ENCODE assay signal across 12 cellular contexts in the genomic region with DNA sequence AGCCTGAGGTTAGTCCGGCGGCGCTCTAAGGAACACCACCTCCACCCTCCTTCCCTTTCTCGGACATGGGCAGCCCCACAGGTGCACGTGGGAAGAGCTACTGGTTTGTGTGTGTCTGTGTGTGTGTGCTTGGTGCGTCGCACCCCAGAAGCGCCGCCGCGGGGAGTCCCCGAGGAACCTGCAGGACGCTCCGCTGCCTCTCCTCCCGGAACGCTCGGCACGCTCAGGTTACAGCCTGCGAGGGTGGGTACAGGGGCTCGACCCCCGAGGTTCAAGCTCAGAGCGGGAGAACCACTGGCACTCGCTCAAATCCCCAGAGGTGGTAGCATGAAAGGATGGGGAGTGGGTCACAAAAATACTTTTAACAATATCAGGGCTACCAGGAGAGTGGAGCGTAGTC. TPM values are rescaled to one million over a fixed set of nuclear protein-coding genes. Genes with fewer than 3 reads are reported as not detected.
DNase-seq lines count a peak whose midpoint lies in the region; ATAC-seq lines count a peak whose summit lies in the region.
"Had no signal": no experiment of that assay in that cellular context is flagged by ENCODE, and none has a peak within 500 bp of the region (broad histone marks: within the 10 kb centered on the region; RNA-seq: fewer than 3 reads in every experiment).

No MANE protein-coding gene starts in this region.

- DNase-seq in activated naive CD4-positive, alpha-beta T cell treated with anti-CD3 and anti-CD28 coated beads, Interleukin-2, amount 10 ng/mL, durations not matched to agents 7 days and 5 days = no peak
- DNase-seq in activated naive CD4-positive, alpha-beta T cell treated with anti-CD3 and anti-CD28 coated beads, Interleukin-2, amount 50 U/mL, for 72 hours (ENCODE audit: low spot score in 2 of 2) = no peak
- DNase-seq in NCI-H526 treated with DMSO at 0.1 percent for 48 hours (lab: John Stamatoyannopoulos, UW) (peak; percentile 11), substantia nigra (lab: John Stamatoyannopoulos, UW) (peak in 6 of 49 donors; percentile 10 to 40 (median 22))
- DNase-seq in natural killer cell treated with Interleukin-12 subunit alpha and Interleukin-12 subunit beta and Interleukin-15 and Interleukin-18, amount 100 ng/mL, for 72 hours (ENCODE audit: low spot score) = no peak
- DNase-seq: colonic mucosa, natural killer cell had no signal

- peak overlapping the region; percentile 28 for H3K27ac Mint-ChIP-seq in activated naive CD4-positive, alpha-beta T cell treated with anti-CD3 and anti-CD28 coated beads, Interleukin-2, amount 10 ng/mL, durations not matched to agents 7 days and 5 days
- no peak overlapping the region for H3K27ac Mint-ChIP-seq in activated naive CD4-positive, alpha-beta T cell treated with anti-CD3 and anti-CD28 coated beads, Interleukin-2, amount 50 U/mL, for 72 hours
- no peak overlapping the region for H3K27ac Mint-ChIP-seq in activated T-helper 17 cell treated with anti-CD3 and anti-CD28 coated beads, Interleukin-2, amount 50 U/mL, for 72 hours
- H3K27ac Mint-ChIP-seq in natural killer cell treated with Interleukin-12 subunit alpha and Interleukin-12 subunit beta and Interleukin-15 and Interleukin-18, amount 100 ng/mL, for 72 hours = no peak overlapping the region
- H3K27ac Mint-ChIP-seq: activated naive CD4-positive, alpha-beta T cell treated with anti-CD3 and anti-CD28 coated beads, Interleukin-2, amount 50 U/mL, for 24 hours; natural killer cell had no signal

- CTCF ChIA-PET in activated naive CD4-positive, alpha-beta T cell treated with anti-CD3 and anti-CD28 coated beads, Interleukin-2, amount 10 ng/mL, durations not matched to agents 7 days and 5 days (lab: Charles Lee) = no interaction called here

- no peak for ATAC-seq in activated naive CD4-positive, alpha-beta T cell treated with anti-CD3 and anti-CD28 coated beads, Interleukin-2, amount 50 U/mL, for 72 hours
- no peak for ATAC-seq in GM18520 (IDR thresholded peaks at IDR 0.05; ENCODE audit: unreplicated experiment)
- ATAC-seq in activated T-helper 17 cell treated with anti-CD3 and anti-CD28 coated beads, Interleukin-2, amount 50 U/mL, for 72 hours (replicated peaks) = no peak
- ATAC-seq in natural killer cell treated with Interleukin-12 subunit alpha and Interleukin-12 subunit beta and Interleukin-15 and Interleukin-18, amount 100 ng/mL, for 72 hours = no peak
- ATAC-seq: left lobe of liver, natural killer cell had no signal

- H3K36me3 Mint-ChIP-seq in activated naive CD4-positive, alpha-beta T cell treated with anti-CD3 and anti-CD28 coated beads, Interleukin-2, amount 10 ng/mL, durations not matched to agents 7 days and 5 days = no peaks in the 10 kb centered on the region
- peaks cover 5 to 14% of the 10 kb centered on the region in 2 donors for H3K36me3 Mint-ChIP-seq in activated naive CD4-positive, alpha-beta T cell treated with anti-CD3 and anti-CD28 coated beads, Interleukin-2, amount 50 U/mL, for 72 hours
- H3K36me3 Mint-ChIP-seq in activated T-helper 17 cell treated with anti-CD3 and anti-CD28 coated beads, Interleukin-2, amount 50 U/mL, for 72 hours (ENCODE audit: low read depth) = no peaks in the 10 kb centered on the region
- H3K36me3 Mint-ChIP-seq in natural killer cell treated with Interleukin-12 subunit alpha and Interleukin-12 subunit beta and Interleukin-15 and Interleukin-18, amount 100 ng/mL, for 72 hours = no peaks in the 10 kb centered on the region
- H3K36me3 Mint-ChIP-seq: activated naive CD4-positive, alpha-beta T cell treated with anti-CD3 and anti-CD28 coated beads, Interleukin-2, amount 50 U/mL, for 24 hours; natural killer cell had no signal

- no peaks in the 10 kb centered on the region for H3K9me3 Mint-ChIP-seq in activated naive CD4-positive, alpha-beta T cell treated with anti-CD3 and anti-CD28 coated beads, Interleukin-2, amount 10 ng/mL, durations not matched to agents 7 days and 5 days
- peaks cover 3 to 6% of the 10 kb centered on the region in 2 donors for H3K9me3 Mint-ChIP-seq in activated naive CD4-positive, alpha-beta T cell treated with anti-CD3 and anti-CD28 coated beads, Interleukin-2, amount 50 U/mL, for 72 hours
- H3K9me3 Mint-ChIP-seq in activated T-helper 17 cell treated with anti-CD3 and anti-CD28 coated beads, Interleukin-2, amount 50 U/mL, for 72 hours = peaks cover 3% of the 10 kb centered on the region
- peaks cover 7% of the 10 kb centered on the region for H3K9me3 Mint-ChIP-seq in natural killer cell treated with Interleukin-12 subunit alpha and Interleukin-12 subunit beta and Interleukin-15 and Interleukin-18, amount 100 ng/mL, for 72 hours
- H3K9me3 Mint-ChIP-seq: activated naive CD4-positive, alpha-beta T cell treated with anti-CD3 and anti-CD28 coated beads, Interleukin-2, amount 50 U/mL, for 24 hours; natural killer cell had no signal

- H3K4me3 Mint-ChIP-seq in activated naive CD4-positive, alpha-beta T cell treated with anti-CD3 and anti-CD28 coated beads, Interleukin-2, amount 10 ng/mL, durations not matched to agents 7 days and 5 days = no peak overlapping the region
- H3K4me3 Mint-ChIP-seq in activated T-helper 17 cell treated with anti-CD3 and anti-CD28 coated beads, Interleukin-2, amount 50 U/mL, for 72 hours = no peak overlapping the region
- no peak overlapping the region for H3K4me3 Mint-ChIP-seq in natural killer cell treated with Interleukin-12 subunit alpha and Interleukin-12 subunit beta and Interleukin-15 and Interleukin-18, amount 100 ng/mL, for 72 hours
- H3K4me3 Mint-ChIP-seq: activated naive CD4-positive, alpha-beta T cell treated with anti-CD3 and anti-CD28 coated beads, Interleukin-2, amount 50 U/mL, for 24 hours; natural killer cell had no signal

- H3K4me3 ChIP-seq in iPS-11a (ENCODE audit: low read depth, low read length) = peak overlapping the region; percentile 54
- H3K4me3 ChIP-seq: colonic mucosa had no signal

- H3K27me3 Mint-ChIP-seq in activated naive CD4-positive, alpha-beta T cell treated with anti-CD3 and anti-CD28 coated beads, Interleukin-2, amount 10 ng/mL, durations not matched to agents 7 days and 5 days = peaks cover 33% of the 10 kb centered on the region
- H3K27me3 Mint-ChIP-seq in activated T-helper 17 cell treated with anti-CD3 and anti-CD28 coated beads, Interleukin-2, amount 50 U/mL, for 72 hours = peaks cover 34% of the 10 kb centered on the region
- peaks cover 17 to 32% of the 10 kb centered on the region in 2 donors for H3K27me3 Mint-ChIP-seq in natural killer cell treated with Interleukin-12 subunit alpha and Interleukin-12 subunit beta and Interleukin-15 and Interleukin-18, amount 100 ng/mL, for 72 hours

- peaks cover 3% of the 10 kb centered on the region for H3K4me1 Mint-ChIP-seq in activated naive CD4-positive, alpha-beta T cell treated with anti-CD3 and anti-CD28 coated beads, Interleukin-2, amount 10 ng/mL, durations not matched to agents 7 days and 5 days
- no peaks in the 10 kb centered on the region for H3K4me1 Mint-ChIP-seq in activated T-helper 17 cell treated with anti-CD3 and anti-CD28 coated beads, Interleukin-2, amount 50 U/mL, for 72 hours
- no peaks in the 10 kb centered on the region for H3K4me1 Mint-ChIP-seq in natural killer cell treated with Interleukin-12 subunit alpha and Interleukin-12 subunit beta and Interleukin-15 and Interleukin-18, amount 100 ng/mL, for 72 hours (ENCODE audit: low read depth in 2 of 2)
- H3K4me1 Mint-ChIP-seq: natural killer cell had no signal

- H3K27ac ChIP-seq in substantia nigra (ENCODE audit: low read depth, low read length, poor library complexity, severe bottlenecking) = peak overlapping the region; percentile 20
- H3K27ac ChIP-seq: colonic mucosa had no signal

RNA-seq across cellular contexts. Expression of a gene that starts 2.0 kb away (rescaled TPM):
- 1 to 10 TPM; 4.5 to 5.4 TPM for total RNA-seq in activated naive CD4-positive, alpha-beta T cell treated with anti-CD3 and anti-CD28 coated beads, Interleukin-2, amount 50 U/mL, for 72 hours
- total RNA-seq in activated T-helper 17 cell treated with anti-CD3 and anti-CD28 coated beads, Interleukin-2, amount 50 U/mL, for 72 hours = 1 to 10 TPM; 3.3 to 5.4 TPM
- total RNA-seq in natural killer cell treated with Interleukin-12 subunit alpha and Interleukin-12 subunit beta and Interleukin-15 and Interleukin-18, amount 100 ng/mL, for 72 hours = 1 to 10 TPM; 2.2 to 5.1 TPM
